In genomic region chr22:47201186-47201995, GRCh38 we compare ENCODE assay signal across 19 cellular contexts.
A peak's percentile ranks its signal among the peaks of the same experiment; 100 is the strongest.
DNase-seq lines count a peak whose midpoint lies in the region; ATAC-seq and TF ChIP-seq lines count a peak whose summit lies in the region.
"Had no signal": no experiment of that assay in that cellular context is flagged by ENCODE, and none has a peak within 500 bp of the region (broad histone marks: within the 10 kb centered on the region; RNA-seq: fewer than 3 reads in every experiment).

No MANE protein-coding gene starts in this region.

- H3K27ac ChIP-seq in colonic mucosa (no peak overlapping the region), stomach (no peak overlapping the region)
- H3K27ac ChIP-seq: C4-2B, tibial artery had no signal

- no peaks in the 10 kb centered on the region for H3K4me1 ChIP-seq in colonic mucosa
- no peaks in the 10 kb centered on the region for H3K4me1 ChIP-seq in mucosa of descending colon (ENCODE audit: low read depth)
- H3K4me1 ChIP-seq in stomach = peaks cover 0 to 9% (median 0%) of the 10 kb centered on the region in 4 donors
- H3K4me1 ChIP-seq: tibial artery had no signal

- no peak for TF ChIP-seq EP300 in stomach (IDR thresholded peaks at IDR 0.05)

- no peaks in the 10 kb centered on the region for H3K27me3 ChIP-seq in colonic mucosa
- peaks cover 0 to 76% (median 0%) of the 10 kb centered on the region in 3 donors for H3K27me3 ChIP-seq in stomach

- H3K9me3 ChIP-seq in colonic mucosa (no peaks in the 10 kb centered on the region), mucosa of descending colon (no peaks in the 10 kb centered on the region), stomach (no peaks in the 10 kb centered on the region)
- H3K9me3 ChIP-seq: tibial artery had no signal

- H3K9ac ChIP-seq in colonic mucosa (ENCODE audit: low read depth in 2 of 2, low read length in 2 of 2) = no peak overlapping the region

- H3K4me3 ChIP-seq in colonic mucosa = no peak overlapping the region
- no peak overlapping the region for H3K4me3 ChIP-seq in mucosa of descending colon
- no peak overlapping the region for H3K4me3 ChIP-seq in stomach
- H3K4me3 ChIP-seq: tibial artery had no signal

- no peak for TF ChIP-seq CTCF in colonic mucosa (IDR thresholded peaks at IDR 0.05)
- TF ChIP-seq CTCF in mucosa of descending colon (IDR thresholded peaks at IDR 0.05) = no peak
- no peak for TF ChIP-seq CTCF in stomach (IDR thresholded peaks at IDR 0.05)

- 77 to 88% (median 86%) methylated on average over 10 to 15 of the region's 15 CpGs for WGBS in stomach, 5 donors

- H3K36me3 ChIP-seq in colonic mucosa = no peaks in the 10 kb centered on the region
- no peaks in the 10 kb centered on the region for H3K36me3 ChIP-seq in mucosa of descending colon (ENCODE audit: low read depth)
- H3K36me3 ChIP-seq in stomach = no peaks in the 10 kb centered on the region
- H3K36me3 ChIP-seq: tibial artery had no signal

- peak; percentile 47 for ATAC-seq in mucosa of descending colon
- ATAC-seq: activated CD4-positive, alpha-beta T cell treated with anti-CD3 and anti-CD28 coated beads for 36 hours; stimulated activated naive CD8-positive, alpha-beta T cell treated with anti-CD3 and anti-CD28 coated beads, Interleukin-15, Interleukin-2, amounts not matched to agents 100 U/mL and 50 U/mL, for 24 hours had no signal

- DNase-seq in activated gamma-delta T cell treated with Interleukin-2 at 50 U/mL for 16 hours = peak; percentile 2
- no peak for DNase-seq in activated gamma-delta T cell (lab: John Stamatoyannopoulos, UW)
- DNase-seq in colonic mucosa = peak; percentile 12
- no peak for DNase-seq in mucosa of descending colon
- DNase-seq in stomach = peak; percentile 21
- no peak for DNase-seq in GM19240 (ENCODE audit: insufficient read length, low spot score)
- DNase-seq in SK-N-DZ (ENCODE audit: low spot score) = no peak
- DNase-seq in NCI-H748 (lab: John Stamatoyannopoulos, UW; ENCODE audit: unreplicated experiment) = no peak
- DNase-seq: activated CD4-positive, alpha-beta T cell treated with anti-CD3 and anti-CD28 coated beads for 36 hours; activated naive CD4-positive, alpha-beta T cell treated with anti-CD3 and anti-CD28 coated beads, Interleukin-2, amount 10 ng/mL, durations not matched to agents 7 days and 5 days; GOT3; KG1; MM.1S; NCI-H1436; NCI-H2107; stimulated activated CD4-positive, alpha-beta T cell treated with anti-CD3 and anti-CD28 coated beads, Interleukin-4, amount 100 ng/mL, for 1 hour; stimulated activated naive CD8-positive, alpha-beta T cell treated with anti-CD3 and anti-CD28 coated beads, Interleukin-15, Interleukin-2, amounts not matched to agents 100 U/mL and 50 U/mL, for 24 hours had no signal

- TF ChIP-seq POLR2A in stomach (IDR thresholded peaks at IDR 0.05) = no peak

- intact Hi-C loops in colonic mucosa (cut with DNase I) (no loop called here), mucosa of descending colon (cut with DNase I, micrococcal nuclease) (loop anchor here in 1 of 2 donors (5.0 kb wide), 1 partner anchor 171 kb away; no protein-coding TSS in a partner anchor), stomach (cut with DNase I; ENCODE audit: low total_unique reads) (no loop called here)

Comparison
In these comparisons a context has a peak if more than half of its experiments do, and no peak if none do; other contexts are left out.
1. DNase-seq: peak in activated gamma-delta T cell treated with Interleukin-2 at 50 U/mL for 16 hours (single experiment), colonic mucosa (single experiment) and stomach (single experiment); none in activated gamma-delta T cell (single experiment), mucosa of descending colon (0 of 3), GM19240 (single experiment), SK-N-DZ (single experiment) and NCI-H748 (single experiment).